In the genomic region with DNA sequence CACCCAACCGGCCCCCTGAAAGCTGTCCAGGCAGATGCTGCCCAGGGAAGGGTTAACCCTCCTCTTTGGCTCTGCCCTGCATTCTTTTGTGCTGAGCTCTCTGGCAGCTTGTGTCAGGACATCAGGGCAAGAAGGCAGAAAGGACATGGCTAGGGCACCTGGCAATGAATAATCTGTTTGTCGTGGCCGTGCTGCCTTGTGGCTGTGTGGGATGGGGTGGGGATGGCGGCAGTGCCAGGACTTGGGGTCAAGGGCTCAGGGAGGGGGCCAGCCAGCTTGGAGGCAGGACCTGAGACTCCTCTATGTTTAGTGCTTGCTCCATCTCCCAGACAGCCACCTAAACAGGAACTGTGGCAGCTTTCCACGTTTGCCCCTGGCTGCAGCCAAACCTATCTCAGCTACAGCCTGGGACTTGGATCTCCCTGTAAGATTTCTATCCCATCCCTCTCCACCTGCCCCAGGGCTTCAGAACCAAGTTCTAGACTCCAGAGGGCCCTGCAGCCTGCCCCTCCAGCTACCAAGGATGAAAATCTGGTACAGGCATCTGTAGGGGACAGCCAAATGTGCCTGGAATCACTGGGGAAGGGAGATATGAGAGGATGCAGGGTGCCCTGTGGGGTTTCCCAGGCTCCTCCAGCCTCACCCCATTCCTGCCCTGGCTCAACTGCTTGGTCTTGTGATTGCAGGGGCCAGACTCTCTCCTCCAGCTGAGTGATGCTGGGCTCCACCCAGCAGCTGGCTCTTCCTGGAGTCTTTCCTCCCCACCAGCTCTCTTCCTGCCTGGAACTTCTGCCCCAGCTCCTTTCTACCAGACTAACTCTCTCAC, we compare ENCODE assay signal across 1 cellular context.
A peak's percentile ranks its signal among the peaks of the same experiment; 100 is the strongest.
TF ChIP-seq lines count a peak whose summit lies in the region.

No MANE protein-coding gene starts in this region.

TF ChIP-seq in A549, 52 proteins besides CTCF, POLR2A, EP300 and RAD21 (continued from another document):
- TF ChIP-seq, protein P1, sequence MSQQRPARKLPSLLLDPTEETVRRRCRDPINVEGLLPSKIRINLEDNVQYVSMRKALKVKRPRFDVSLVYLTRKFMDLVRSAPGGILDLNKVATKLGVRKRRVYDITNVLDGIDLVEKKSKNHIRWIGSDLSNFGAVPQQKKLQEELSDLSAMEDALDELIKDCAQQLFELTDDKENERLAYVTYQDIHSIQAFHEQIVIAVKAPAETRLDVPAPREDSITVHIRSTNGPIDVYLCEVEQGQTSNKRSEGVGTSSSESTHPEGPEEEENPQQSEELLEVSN (IDR thresholded peaks at IDR 0.05; ENCODE audit: borderline replicate concordance, low read depth), result no peak
- TF ChIP-seq ZNF302 (CRISPR knock-in tag; IDR thresholded peaks at IDR 0.05) (no peak), RFX5 (IDR thresholded peaks at IDR 0.05) (no peak), CHD2 (IDR thresholded peaks at IDR 0.05; ENCODE audit: low read length, partially characterized antibody) (no peak), JUNB (IDR thresholded peaks at IDR 0.05) (0 out of 2 replicates have a peak, but pooled peaks have one; percentile 23), ZFP36 (IDR thresholded peaks at IDR 0.05; ENCODE audit: borderline replicate concordance, partially characterized antibody) (no peak)
- TF ChIP-seq, protein P2, sequence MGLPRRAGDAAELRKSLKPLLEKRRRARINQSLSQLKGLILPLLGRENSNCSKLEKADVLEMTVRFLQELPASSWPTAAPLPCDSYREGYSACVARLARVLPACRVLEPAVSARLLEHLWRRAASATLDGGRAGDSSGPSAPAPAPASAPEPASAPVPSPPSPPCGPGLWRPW (IDR thresholded peaks at IDR 0.05), result no peak
